ENCODE assay signal across 1 cellular context in genomic region chr20:61839223-61839911, GRCh38.
TF ChIP-seq lines count a peak whose summit lies in the region.

No MANE protein-coding gene starts in this region.

TF ChIP-seq in IMR-90, 13 proteins besides CTCF, POLR2A, EP300 and RAD21:
- no peak for TF ChIP-seq MXI1 (IDR thresholded peaks at IDR 0.05; ENCODE audit: borderline replicate concordance, low read depth, low read length)
- TF ChIP-seq MAZ (IDR thresholded peaks at IDR 0.05; ENCODE audit: borderline replicate concordance, low read depth, low read length) = no peak
- no peak for TF ChIP-seq MAFK (IDR thresholded peaks at IDR 0.05; ENCODE audit: low read depth, low read length)
- no peak for TF ChIP-seq ELK1 (IDR thresholded peaks at IDR 0.05; ENCODE audit: borderline replicate concordance, low read depth, low read length)
- no peak for TF ChIP-seq CHD1 (IDR thresholded peaks at IDR 0.05; ENCODE audit: low read depth, low read length)
- no peak for TF ChIP-seq RCOR1 (IDR thresholded peaks at IDR 0.05; ENCODE audit: insufficient replicate concordance, low read length)
- no peak for TF ChIP-seq FOS (IDR thresholded peaks at IDR 0.05; ENCODE audit: low read depth, low read length)
- no peak for TF ChIP-seq BHLHE40 (IDR thresholded peaks at IDR 0.05; ENCODE audit: low read depth, low read length)
- TF ChIP-seq RFX5 (IDR thresholded peaks at IDR 0.05; ENCODE audit: low read depth, low read length) = no peak
- no peak for TF ChIP-seq CEBPB (IDR thresholded peaks at IDR 0.05; ENCODE audit: low read depth, low read length)
- no peak for TF ChIP-seq NFE2L2 (IDR thresholded peaks at IDR 0.05; ENCODE audit: low read depth, low read length)
- TF ChIP-seq USF2 (IDR thresholded peaks at IDR 0.05; ENCODE audit: low read depth, low read length) = no peak
- TF ChIP-seq SMC3 (IDR thresholded peaks at IDR 0.05; ENCODE audit: low read depth, low read length) = no peak
